ENCODE assay signal across 13 cellular contexts in the genomic region with DNA sequence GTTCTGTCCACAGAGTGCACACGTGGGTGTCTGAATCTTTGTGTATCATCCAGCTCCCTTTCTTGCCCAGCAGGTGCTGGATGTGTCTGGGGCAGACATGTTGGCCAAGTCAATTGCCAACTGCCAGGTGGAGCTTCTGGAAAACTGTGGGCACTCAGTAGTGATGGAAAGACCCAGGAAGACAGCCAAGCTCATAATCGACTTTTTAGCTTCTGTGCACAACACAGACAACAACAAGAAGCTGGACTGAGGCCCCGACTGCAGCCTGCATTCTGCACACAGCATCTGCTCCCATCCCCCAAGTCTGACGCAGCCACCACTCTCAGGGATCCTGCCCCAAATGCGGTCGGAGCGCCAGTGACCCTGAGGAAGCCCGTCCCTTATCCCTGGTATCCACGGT.
"Had no signal": no experiment of that assay in that cellular context is flagged by ENCODE, and none has a peak within 500 bp of the region (broad histone marks: within the 10 kb centered on the region; RNA-seq: fewer than 3 reads in every experiment).

No MANE protein-coding gene starts in this region.

- H3K4me3 Mint-ChIP-seq: activated CD4-positive, alpha-beta memory T cell treated with anti-CD3 and anti-CD28 coated beads, Interleukin-2, amount 10 ng/mL, durations not matched to agents 7 days and 5 days had no signal

- H3K27ac ChIP-seq: body of pancreas, esophagus squamous epithelium, left ventricle myocardium inferior, parathyroid adenoma, right atrium auricular region had no signal

- H3K27ac Mint-ChIP-seq: activated CD4-positive, alpha-beta memory T cell treated with anti-CD3 and anti-CD28 coated beads, Interleukin-2, amount 10 ng/mL, durations not matched to agents 7 days and 5 days had no signal

- H3K4me1 Mint-ChIP-seq: activated CD4-positive, alpha-beta memory T cell treated with anti-CD3 and anti-CD28 coated beads, Interleukin-2, amount 10 ng/mL, durations not matched to agents 7 days and 5 days had no signal

- DNase-seq: activated CD4-positive, alpha-beta memory T cell treated with anti-CD3 and anti-CD28 coated beads, Interleukin-2, amount 10 ng/mL, durations not matched to agents 7 days and 5 days; activated CD8-positive, alpha-beta memory T cell treated with anti-CD3 and anti-CD28 coated beads, Interleukin-2, amount 50 U/mL, for 48 hours; activated naive CD4-positive, alpha-beta T cell; body of pancreas; esophagus squamous epithelium; foreskin fibroblast; left ventricle myocardium inferior; mesendoderm; small intestine; T-helper 9 cell; trophoblast cell had no signal

- ATAC-seq: body of pancreas had no signal
